Comparison of ENCODE assay signal across 18 cellular contexts in genomic region chr13:50192272-50192813, GRCh38.
DNase-seq lines count a peak whose midpoint lies in the region; ATAC-seq, FAIRE-seq and TF ChIP-seq lines count a peak whose summit lies in the region.
"Had no signal": no experiment of that assay in that cellular context is flagged by ENCODE, and none has a peak within 500 bp of the region (broad histone marks: within the 10 kb centered on the region; RNA-seq: fewer than 3 reads in every experiment).

No MANE protein-coding gene starts in this region.

- 74% methylated on average over 1 of the region's 1 CpG for whole genome bisulfite sequencing in GM12878 (ENCODE audit: insufficient coverage, insufficient replicate concordance, low lambda C conversion rate, missing lambda C conversion rate)

- no peaks in the 10 kb centered on the region for H3K36me3 Mint-ChIP-seq in GM23338 (ENCODE audit: low read depth)
- H3K36me3 Mint-ChIP-seq in activated CD4-positive, alpha-beta T cell treated with anti-CD3 and anti-CD28 coated beads, Interleukin-2, amount 10 ng/mL, durations not matched to agents 7 days and 5 days (ENCODE audit: low read depth): no peaks in the 10 kb centered on the region

- H3K4me3 Mint-ChIP-seq in GM23338: no peak overlapping the region
- H3K4me3 Mint-ChIP-seq in activated CD4-positive, alpha-beta T cell treated with anti-CD3 and anti-CD28 coated beads, Interleukin-2, amount 10 ng/mL, durations not matched to agents 7 days and 5 days: no peak overlapping the region

- ATAC-seq in GM23338 (peak; percentile 55), Panc1 (no peak), GM12878 (no peak), left lobe of liver (peak; percentile 47), GM18861 (IDR thresholded peaks at IDR 0.05; ENCODE audit: unreplicated experiment) (no peak)
- ATAC-seq: HCT116 had no signal

- peaks cover 6% of the 10 kb centered on the region; the same call in 1 of the 2 replicates for H3K9me2 ChIP-seq in GM23338 (ENCODE audit: insufficient read depth)

- peak; percentile 18 for FAIRE-seq in GM12878 (lab: Jason Lieb, UNC)
- FAIRE-seq: GM12891, H1 had no signal

- H3K9me3 ChIP-seq in Panc1 (ENCODE audit: control insufficient read depth, insufficient read depth, low read depth, low read length) (no peaks in the 10 kb centered on the region), GM12878 (replicated peaks; ENCODE audit: control insufficient read depth, insufficient read depth, low read length) (no peaks in the 10 kb centered on the region)

- H3K4me2 ChIP-seq in GM23338 (no peak overlapping the region), GM12878 (ENCODE audit: control insufficient read depth, insufficient read depth) (no peak overlapping the region)
- H3K4me2 ChIP-seq: BLaER1 treated with 17β-estradiol and CSF1 and Interleukin-3, amounts not matched to agents 10 nM and 100 nM had no signal

- BruUV-seq in Panc1 (replicated peaks; lab: Mats Ljungman, UMichigan): no TSS peak
- no TSS peak for BruUV-seq in GM12878 (replicated peaks; lab: Mats Ljungman, UMichigan)

- peaks cover 6% of the 10 kb centered on the region; the same call in 1 of the 2 replicates for H4K20me1 ChIP-seq in GM23338 (replicated peaks; ENCODE audit: insufficient read depth)
- H4K20me1 ChIP-seq in GM12878 (ENCODE audit: control insufficient read depth, insufficient read depth): no peaks in the 10 kb centered on the region
- H4K20me1 ChIP-seq: BLaER1 treated with 17β-estradiol and CSF1 and Interleukin-3, amounts not matched to agents 10 nM and 100 nM had no signal

- H3K27ac ChIP-seq in GM23338 (ENCODE audit: low read depth) (no peak overlapping the region), Panc1 (ENCODE audit: low read length) (peak overlapping the region; percentile 72; the same call in 1 of the 2 replicates), GM12878 (ENCODE audit: control insufficient read depth, insufficient read depth) (no peak overlapping the region)
- H3K27ac ChIP-seq: BLaER1 treated with 17β-estradiol and CSF1 and Interleukin-3, amounts not matched to agents 10 nM and 100 nM; HL-60 had no signal

- H3K27ac Mint-ChIP-seq in GM23338: peak overlapping the region; percentile 7; the same call in 1 of the 2 replicates
- H3K27ac Mint-ChIP-seq in activated CD4-positive, alpha-beta T cell treated with anti-CD3 and anti-CD28 coated beads, Interleukin-2, amount 10 ng/mL, durations not matched to agents 7 days and 5 days: no peak overlapping the region

- POLR2A ChIA-PET in Panc1 (lab: Charles Lee): interaction anchor here (0.9 kb wide), 1 partner anchor 10 kb away, joined by 4 read pairs; no protein-coding TSS in a partner anchor
- POLR2A ChIA-PET in GM12878 (lab: Charles Lee): no interaction called here
- POLR2A ChIA-PET in activated CD4-positive, alpha-beta T cell treated with anti-CD3 and anti-CD28 coated beads, Interleukin-2, amount 10 ng/mL, durations not matched to agents 7 days and 5 days (lab: Charles Lee): no interaction called here

- DNase-seq in GM23338 (ENCODE audit: low spot score) (no peak), Panc1 (ENCODE audit: low read depth, low spot score) (no peak), GM12878 (ENCODE audit: low read depth, low spot score) (no peak), left lobe of liver (ENCODE audit: low spot score) (no peak), COLO668 (lab: John Stamatoyannopoulos, UW; ENCODE audit: unreplicated experiment) (no peak)
- DNase-seq in activated CD4-positive, alpha-beta T cell treated with anti-CD3 and anti-CD28 coated beads, Interleukin-2, amount 10 ng/mL, durations not matched to agents 7 days and 5 days: no peak
- DNase-seq: ACHN; Calu3; CD4-positive, CD25-positive, alpha-beta regulatory T cell; DMS 273 treated with DMSO at 0.1 percent for 48 hours; DMS79; IMR-90 had no signal

- CTCF ChIA-PET in Panc1 (lab: Charles Lee) (no interaction called here), GM12878 (lab: Yijun Ruan, JAX) (interaction anchor here (0.5 to 1.1 kb wide), 2 partner anchors 181 to 720 kb away, joined by 3 read pairs; no protein-coding TSS in a partner anchor)
- CTCF ChIA-PET in activated CD4-positive, alpha-beta T cell treated with anti-CD3 and anti-CD28 coated beads, Interleukin-2, amount 10 ng/mL, durations not matched to agents 7 days and 5 days (lab: Charles Lee): interaction anchor here (0.7 to 1.6 kb wide), 2 partner anchors 66 to 316 kb away, joined by 3 to 4 read pairs; no protein-coding TSS in a partner anchor

- TF ChIP-seq CTCF in GM23338 (conservative IDR thresholded peaks at IDR 0.05; ENCODE audit: low read depth in 2 of 2) (no peak), Panc1 (IDR thresholded peaks at IDR 0.05) (no peak), GM12878 (IDR thresholded peaks at IDR 0.05 in 2 of 3, conservative IDR thresholded peaks at IDR 0.05 in 1 of 3; ENCODE audit: control insufficient read depth in 2 of 3, extremely low read depth in 1 of 3, insufficient read depth in 1 of 3, low read depth in 3 of 3, low read length in 3 of 3) (no peak)

- SMC1A ChIA-PET in GM12878 (lab: Charles Lee; ENCODE audit: uncharacterized antibody, unreplicated experiment): interaction anchor here (1.1 kb wide), 1 partner anchor 703 kb away, joined by 3 read pairs; no protein-coding TSS in a partner anchor

- no peak for TF ChIP-seq EP300 in GM12878 (IDR thresholded peaks at IDR 0.05; ENCODE audit: borderline replicate concordance in 1 of 2, control insufficient read depth in 1 of 2, low read depth in 2 of 2, low read length in 2 of 2)

- no peaks in the 10 kb centered on the region for H3K36me3 ChIP-seq in GM23338 (ENCODE audit: insufficient read depth)
- H3K36me3 ChIP-seq in Panc1 (ENCODE audit: control insufficient read depth, insufficient read depth, low read length): no peaks in the 10 kb centered on the region
- no peaks in the 10 kb centered on the region for H3K36me3 ChIP-seq in GM12878 (ENCODE audit: control insufficient read depth in 2 of 2, insufficient read depth in 2 of 2, low read length in 1 of 2)
- H3K36me3 ChIP-seq: BLaER1 treated with 17β-estradiol and CSF1 and Interleukin-3, amounts not matched to agents 10 nM and 100 nM had no signal

- H3K4me3 ChIP-seq in GM23338 (no peak overlapping the region), Panc1 (ENCODE audit: low read depth in 2 of 2, low read length in 2 of 2) (no peak overlapping the region), GM12878 (no peak overlapping the region)
- H3K4me3 ChIP-seq: BLaER1 treated with 17β-estradiol and CSF1 and Interleukin-3, amounts not matched to agents 10 nM and 100 nM had no signal

- no peak overlapping the region for H3K9ac ChIP-seq in GM12878 (ENCODE audit: control insufficient read depth, insufficient read depth, low read length)
- H3K9ac ChIP-seq: BLaER1 treated with 17β-estradiol and CSF1 and Interleukin-3, amounts not matched to agents 10 nM and 100 nM had no signal

- H3K27me3 Mint-ChIP-seq in GM23338 (ENCODE audit: insufficient read depth, low read depth, poor library complexity): no peaks in the 10 kb centered on the region
- H3K27me3 Mint-ChIP-seq in activated CD4-positive, alpha-beta T cell treated with anti-CD3 and anti-CD28 coated beads, Interleukin-2, amount 10 ng/mL, durations not matched to agents 7 days and 5 days: peaks cover 32% of the 10 kb centered on the region
- H3K27me3 Mint-ChIP-seq: CD4-positive, CD25-positive, alpha-beta regulatory T cell had no signal

- no peaks in the 10 kb centered on the region for H3K27me3 ChIP-seq in GM23338 (ENCODE audit: insufficient read depth)
- no peaks in the 10 kb centered on the region for H3K27me3 ChIP-seq in Panc1 (ENCODE audit: control insufficient read depth, insufficient read depth, low read length)
- H3K27me3 ChIP-seq in GM12878 (replicated peaks in 1 of 2; ENCODE audit: control insufficient read depth in 2 of 2, insufficient read depth in 2 of 2, low read length in 1 of 2): peaks cover 0 to 9% of the 10 kb centered on the region in 2 experiments; a peak in 2 of 4 replicates
- H3K27me3 ChIP-seq: BLaER1 treated with 17β-estradiol and CSF1 and Interleukin-3, amounts not matched to agents 10 nM and 100 nM had no signal

- H3K9me3 Mint-ChIP-seq in GM23338: no peaks in the 10 kb centered on the region
- H3K9me3 Mint-ChIP-seq in activated CD4-positive, alpha-beta T cell treated with anti-CD3 and anti-CD28 coated beads, Interleukin-2, amount 10 ng/mL, durations not matched to agents 7 days and 5 days: peaks cover 2% of the 10 kb centered on the region

- TF ChIP-seq RAD21 in GM12878 (IDR thresholded peaks at IDR 0.05; ENCODE audit: insufficient read depth, low read depth, low read length): no peak

- no peaks in the 10 kb centered on the region for H3K4me1 ChIP-seq in GM23338 (ENCODE audit: insufficient read depth)
- peaks cover 15% of the 10 kb centered on the region; the same call in 1 of the 2 replicates for H3K4me1 ChIP-seq in Panc1 (ENCODE audit: control insufficient read depth, insufficient read depth, low read length)
- no peaks in the 10 kb centered on the region for H3K4me1 ChIP-seq in GM12878 (ENCODE audit: control insufficient read depth, insufficient read depth, low read length)
- H3K4me1 ChIP-seq: BLaER1 treated with 17β-estradiol and CSF1 and Interleukin-3, amounts not matched to agents 10 nM and 100 nM had no signal

- peaks cover 14% of the 10 kb centered on the region; the same call in 2 of the 3 replicates for H3K4me1 Mint-ChIP-seq in GM23338
- no peaks in the 10 kb centered on the region for H3K4me1 Mint-ChIP-seq in activated CD4-positive, alpha-beta T cell treated with anti-CD3 and anti-CD28 coated beads, Interleukin-2, amount 10 ng/mL, durations not matched to agents 7 days and 5 days

- TF ChIP-seq POLR2A in GM12878 (IDR thresholded peaks at IDR 0.05; ENCODE audit: low read depth, low read length): no peak

- in situ Hi-C loops in Panc1 (cut with HindIII; ENCODE audit: low pct_unique_long_range_greater_than_20kb, low sequenced_read_pairs) (no loop called here), GM12878 (cut with MboI) (no loop called here)

- intact Hi-C loops in Panc1 (cut with micrococcal nuclease; ENCODE audit: unreplicated experiment) (no loop called here), GM12878 (cut with micrococcal nuclease; ENCODE audit: unreplicated experiment) (no loop called here)

- H2AFZ ChIP-seq in GM23338 (no peak overlapping the region), GM12878 (ENCODE audit: control insufficient read depth, low read depth, low read length) (no peak overlapping the region)

- RAD21 ChIA-PET in GM12878 (lab: Charles Lee; ENCODE audit: unreplicated experiment): no interaction called here

- peaks cover 8% of the 10 kb centered on the region for H3K79me2 ChIP-seq in GM23338 (replicated peaks; ENCODE audit: insufficient read depth)
- H3K79me2 ChIP-seq in GM12878 (ENCODE audit: control insufficient read depth, insufficient read depth, low read length): no peaks in the 10 kb centered on the region

- no peaks in the 10 kb centered on the region for H3F3A ChIP-seq in GM23338 (replicated peaks; ENCODE audit: low read depth)

TF ChIP-seq in GM23338, 12 proteins besides CTCF, POLR2A, EP300 and RAD21 (continues in another document):
- TF ChIP-seq EZH2 (IDR thresholded peaks at IDR 0.05; ENCODE audit: low read depth, unreplicated experiment) (no peak), STAT1 (IDR thresholded peaks at IDR 0.05; ENCODE audit: unreplicated experiment) (no peak), ZNF114 (CRISPR knock-in tag; IDR thresholded peaks at IDR 0.05) (no peak)

TF ChIP-seq in GM12878, 131 proteins besides CTCF, POLR2A, EP300 and RAD21 (continues in another document):
- TF ChIP-seq SIN3A (IDR thresholded peaks at IDR 0.05; ENCODE audit: low read depth, low read length) (no peak), MXI1 (IDR thresholded peaks at IDR 0.05; ENCODE audit: low read depth, low read length) (no peak)

Comparison
In these comparisons a context has a peak if more than half of its experiments do, and no peak if none do; other contexts are left out.
1. ATAC-seq: peak in GM23338 (single experiment) and left lobe of liver (single experiment); none in Panc1 (single experiment), GM12878 (single experiment) and GM18861 (single experiment).